In genomic region chr1:217660353-217661062, GRCh38 we compare ENCODE assay signal across 8 cellular contexts. TPM values are rescaled to one million over a fixed set of nuclear protein-coding genes. Genes with fewer than 3 reads are reported as not detected.
DNase-seq lines count a peak whose midpoint lies in the region; ATAC-seq and TF ChIP-seq lines count a peak whose summit lies in the region.

No MANE protein-coding gene starts in this region.

- H3K4me1 ChIP-seq in heart right ventricle, result no peaks in the 10 kb centered on the region
- H3K4me1 ChIP-seq in RWPE2 (ENCODE audit: insufficient read depth, poor library complexity, severe bottlenecking), result peaks cover 10% of the 10 kb centered on the region
- H3K4me1 ChIP-seq in left ventricle myocardium inferior, result no peaks in the 10 kb centered on the region

- H3K27ac ChIP-seq in heart right ventricle (no peak overlapping the region), RWPE2 (ENCODE audit: poor library complexity, severe bottlenecking) (peak overlapping the region; percentile 81), left ventricle myocardium inferior (replicated peaks) (no peak overlapping the region)

- H3K4me3 ChIP-seq in heart right ventricle (no peak overlapping the region), RWPE2 (ENCODE audit: severe bottlenecking) (no peak overlapping the region), left ventricle myocardium inferior (no peak overlapping the region)

- no peak for DNase-seq in heart right ventricle
- DNase-seq in left ventricle myocardium superior, result no peak
- no peak for DNase-seq in RWPE2 (ENCODE audit: low spot score)
- DNase-seq in left ventricle myocardium inferior, result no peak
- DNase-seq in midbrain (lab: John Stamatoyannopoulos, UW), result no peak
- DNase-seq in NOMO-1 treated with dmso at 0.1 percent for 144 hours (lab: John Stamatoyannopoulos, UW; ENCODE audit: unreplicated experiment), result no peak
- DNase-seq in T-helper 9 cell, result no peak

- ATAC-seq in heart right ventricle (peak in 1 of 8 donors; percentile 38), left ventricle myocardium superior (no peak), HG03039 (IDR thresholded peaks at IDR 0.05; ENCODE audit: unreplicated experiment) (peak; percentile 46), RWPE2 (ENCODE audit: low read depth) (peak; percentile 98)

- H3K27me3 ChIP-seq in heart right ventricle (no peaks in the 10 kb centered on the region), RWPE2 (ENCODE audit: insufficient read depth, poor library complexity, severe bottlenecking) (no peaks in the 10 kb centered on the region), left ventricle myocardium inferior (ENCODE audit: low read depth) (no peaks in the 10 kb centered on the region)

- peak in 7 of 9 donors; percentile 41 to 65 (median 55) for TF ChIP-seq CTCF in heart right ventricle (IDR thresholded peaks at IDR 0.05)
- TF ChIP-seq CTCF in RWPE2 (IDR thresholded peaks at IDR 0.05; ENCODE audit: poor library complexity, severe bottlenecking), result peak; percentile 57
- peak; percentile 61 for TF ChIP-seq CTCF in left ventricle myocardium inferior (IDR thresholded peaks at IDR 0.05; ENCODE audit: borderline replicate concordance)

- no peaks in the 10 kb centered on the region for H3K9me3 ChIP-seq in heart right ventricle
- no peaks in the 10 kb centered on the region for H3K9me3 ChIP-seq in RWPE2 (ENCODE audit: severe bottlenecking)
- H3K9me3 ChIP-seq in left ventricle myocardium inferior (replicated peaks), result no peaks in the 10 kb centered on the region

- 57 to 60% methylated on average over 5 of the region's 5 CpGs for WGBS in heart right ventricle, 2 donors

- intact Hi-C loops in heart right ventricle (cut with DNase I), result no loop called here
- intact Hi-C loops in left ventricle myocardium superior (cut with micrococcal nuclease), result no loop called here
- intact Hi-C loops in left ventricle myocardium inferior (cut with micrococcal nuclease), result no loop called here

- H3K36me3 ChIP-seq in heart right ventricle (no peaks in the 10 kb centered on the region), RWPE2 (ENCODE audit: low read depth) (no peaks in the 10 kb centered on the region), left ventricle myocardium inferior (no peaks in the 10 kb centered on the region)

RNA-seq across cellular contexts. Expression of gene SPATA17, which starts 29.4 kb away (rescaled TPM):
- total RNA-seq in heart right ventricle (1 to 10 TPM in 6 of 10 donors, under 1 TPM in 4; 0.57 to 3.3 (median 1.5) TPM), left ventricle myocardium superior (1.2 TPM), left ventricle myocardium inferior (1.2 TPM)
- polyA plus RNA-seq in heart right ventricle, result 1 to 10 TPM in 1 of 2 donors, under 1 TPM in 1; 0.51 to 1.2 TPM

RNA-seq across cellular contexts. Expression of gene GPATCH2, which starts 29.6 kb away (rescaled TPM):
- total RNA-seq in heart right ventricle (10 to 100 TPM in 1 of 10 donors, 1 to 10 TPM in 9; 6.5 to 10.6 (median 7.6) TPM), left ventricle myocardium superior (6.2 TPM), left ventricle myocardium inferior (7.0 TPM)
- polyA plus RNA-seq in heart right ventricle, result 1 to 10 TPM; 2.3 to 3.2 TPM
